Comparison of ENCODE assay signal across 29 cellular contexts in genomic region chr14:34452258-34452822, GRCh38.
"Had no signal": no experiment of that assay in that cellular context is flagged by ENCODE, and none has a peak within 500 bp of the region (broad histone marks: within the 10 kb centered on the region; RNA-seq: fewer than 3 reads in every experiment).

No MANE protein-coding gene starts in this region.

- H3K27ac Mint-ChIP-seq: activated T-helper 1 cell treated with anti-CD3 and anti-CD28 coated beads, Interleukin-12 subunit alpha, Interleukin-12 subunit beta, Interleukin-2, Interleukin-4 antibody, amounts not matched to agents 30 ng/mL and 10 ng/mL and 1 ng/mL, durations not matched to agents 14 hours and 24 hours and 36 hours; nephron; progenitor cell of endocrine pancreas; stimulated activated naive CD8-positive, alpha-beta T cell treated with anti-CD3 and anti-CD28 coated beads, Interleukin-15, Interleukin-2, amounts not matched to agents 100 ng/mL and 50 ng/mL, for 24 hours; T-helper 1 cell treated with Interleukin-12 subunit alpha and Interleukin-12 subunit beta and Interleukin-4 antibody, amounts not matched to agents 30 μg/mL and 1 μg/mL, for 36 hours had no signal

- FAIRE-seq: colon, frontal cortex, TTC549 had no signal

- H3K4me1 Mint-ChIP-seq: nephron had no signal

- H3K27me3 Mint-ChIP-seq: progenitor cell of endocrine pancreas; stimulated activated naive CD8-positive, alpha-beta T cell treated with anti-CD3 and anti-CD28 coated beads, Interleukin-15, Interleukin-2, amounts not matched to agents 100 ng/mL and 50 ng/mL, for 24 hours had no signal

- H3K4me1 ChIP-seq: thyroid gland, upper lobe of right lung had no signal

- H3K27ac ChIP-seq: breast epithelium, left ventricle myocardium inferior, ovary, right lobe of liver, thyroid gland, upper lobe of right lung, VCaP had no signal

- H3K36me3 ChIP-seq: breast epithelium, ovary had no signal

- DNase-seq: activated CD4-positive, alpha-beta T cell treated with anti-CD3 and anti-CD28 coated beads for 4 hours; activated CD4-positive, alpha-beta T cell treated with anti-CD3 and anti-CD28 coated beads, Interleukin-2, amount 50 U/mL, for 48 hours; activated CD8-positive, alpha-beta memory T cell treated with anti-CD3 and anti-CD28 coated beads for 24 hours; activated gamma-delta T cell; activated naive CD4-positive, alpha-beta T cell treated with anti-CD3 and anti-CD28 coated beads, Interleukin-2, amount 50 U/mL, for 16 hours; central memory CD4-positive, alpha-beta T cell; effector CD8-positive, alpha-beta T cell; glutamatergic neuron; islet precursor cell; left ventricle myocardium inferior; ovary; right lobe of liver; stimulated activated CD4-positive, alpha-beta T cell treated with anti-CD3 and anti-CD28 coated beads, Interleukin-12 subunit alpha, Interleukin-12 subunit beta, amount 100 ng/mL, for 4 hours; stimulated activated CD4-positive, alpha-beta T cell treated with anti-CD3 and anti-CD28 coated beads, Interleukin-4, amount 100 ng/mL, for 1 hour; T-helper 9 cell; thyroid gland; upper lobe of right lung had no signal

- H3K9me3 ChIP-seq: breast epithelium, left ventricle myocardium inferior, mucosa of descending colon, ovary, right lobe of liver, thyroid gland, upper lobe of right lung had no signal

- H3K9me3 Mint-ChIP-seq: activated T-helper 1 cell treated with anti-CD3 and anti-CD28 coated beads, Interleukin-12 subunit alpha, Interleukin-12 subunit beta, Interleukin-2, Interleukin-4 antibody, amounts not matched to agents 30 ng/mL and 10 ng/mL and 1 ng/mL, durations not matched to agents 14 hours and 24 hours and 36 hours; nephron; stimulated activated naive CD8-positive, alpha-beta T cell treated with anti-CD3 and anti-CD28 coated beads, Interleukin-15, Interleukin-2, amounts not matched to agents 100 ng/mL and 50 ng/mL, for 24 hours; T-helper 1 cell treated with Interleukin-12 subunit alpha and Interleukin-12 subunit beta and Interleukin-4 antibody, amounts not matched to agents 30 μg/mL and 1 μg/mL, for 36 hours had no signal

- H3K4me3 Mint-ChIP-seq: activated T-helper 1 cell treated with anti-CD3 and anti-CD28 coated beads, Interleukin-12 subunit alpha, Interleukin-12 subunit beta, Interleukin-2, Interleukin-4 antibody, amounts not matched to agents 30 ng/mL and 10 ng/mL and 1 ng/mL, durations not matched to agents 14 hours and 24 hours and 36 hours; nephron; stimulated activated naive CD8-positive, alpha-beta T cell treated with anti-CD3 and anti-CD28 coated beads, Interleukin-15, Interleukin-2, amounts not matched to agents 100 ng/mL and 50 ng/mL, for 24 hours; T-helper 1 cell treated with Interleukin-12 subunit alpha and Interleukin-12 subunit beta and Interleukin-4 antibody, amounts not matched to agents 30 μg/mL and 1 μg/mL, for 36 hours had no signal

- H3K4me3 ChIP-seq: breast epithelium, left ventricle myocardium inferior, lung, mucosa of descending colon, ovary, right lobe of liver, thyroid gland, upper lobe of right lung had no signal

- H3K27me3 ChIP-seq: breast epithelium, ovary, right lobe of liver, thyroid gland, upper lobe of right lung had no signal
